ENCODE assay signal across 25 cellular contexts in genomic region chr11:80523057-80523456, GRCh38.
DNase-seq lines count a peak whose midpoint lies in the region; ATAC-seq, FAIRE-seq and TF ChIP-seq lines count a peak whose summit lies in the region.
"Had no signal": no experiment of that assay in that cellular context is flagged by ENCODE, and none has a peak within 500 bp of the region (broad histone marks: within the 10 kb centered on the region; RNA-seq: fewer than 3 reads in every experiment).

No MANE protein-coding gene starts in this region.

- H3K4me3 ChIP-seq in bronchial epithelial cell (ENCODE audit: low read depth, low read length) (no peak overlapping the region), epithelial cell of esophagus (ENCODE audit: low read length) (no peak overlapping the region), mucosa of descending colon (no peak overlapping the region), HAP-1 (no peak overlapping the region)
- H3K4me3 ChIP-seq: BLaER1, GM12878 had no signal

- in situ Hi-C loops in HAP-1 (cut with MboI; ENCODE audit: low sequenced_read_pairs), result no loop called here

- no peak for FAIRE-seq in bronchial epithelial cell (lab: Jason Lieb, UNC)
- FAIRE-seq: A204.1, GM12878, GM12892, GM18507 had no signal

- H3K27me3 ChIP-seq in bronchial epithelial cell (ENCODE audit: control insufficient read depth, insufficient read depth, low read length) (no peaks in the 10 kb centered on the region), HAP-1 (ENCODE audit: low read depth) (no peaks in the 10 kb centered on the region; the same call in 1 of the 2 replicates)
- H3K27me3 ChIP-seq: BE2C, BLaER1 had no signal

- no peak for TF ChIP-seq CTCF in bronchial epithelial cell (IDR thresholded peaks at IDR 0.05; ENCODE audit: insufficient read depth, low read length, severe bottlenecking)
- no peak for TF ChIP-seq CTCF in epithelial cell of esophagus (IDR thresholded peaks at IDR 0.05; ENCODE audit: insufficient read depth, low read depth, low read length, missing control alignments)
- TF ChIP-seq CTCF in mucosa of descending colon (IDR thresholded peaks at IDR 0.05), result no peak

- peak; percentile 39 for DNase-seq in bronchial epithelial cell (ENCODE audit: low read depth)
- peak; percentile 15 for DNase-seq in epithelial cell of esophagus (ENCODE audit: low read depth)
- no peak for DNase-seq in mucosa of descending colon
- DNase-seq in stimulated activated naive CD4-positive, alpha-beta T cell treated with Interleukin-2 at 50 U/mL for 16 hours (lab: John Stamatoyannopoulos, UW), result no peak
- no peak for DNase-seq in HAP-1 (ENCODE audit: low spot score in 2 of 2)
- DNase-seq: 8988T; ACHN; BE2C; C1 segment of cervical spinal cord; CD4-positive, alpha-beta memory T cell; CD4-positive, CD25-positive, alpha-beta regulatory T cell; CD8-positive, alpha-beta memory T cell; COR-L47; DMS 273 treated with DMSO at 0.1 percent for 48 hours; DMS153; DMS53; DMS79; DND-41; EL; GDM1 had no signal

- H3K4me1 ChIP-seq in mucosa of descending colon (ENCODE audit: low read depth) (no peaks in the 10 kb centered on the region), HAP-1 (no peaks in the 10 kb centered on the region)
- H3K4me1 ChIP-seq: BE2C, BLaER1 had no signal

- ATAC-seq in mucosa of descending colon, result peak; percentile 57
- ATAC-seq: GM12878 had no signal

- H3K9me3 ChIP-seq in mucosa of descending colon (no peaks in the 10 kb centered on the region), HAP-1 (no peaks in the 10 kb centered on the region)
- H3K9me3 ChIP-seq: BE2C, BLaER1 had no signal

- intact Hi-C loops in mucosa of descending colon (cut with DNase I, micrococcal nuclease), result no loop called here

- no peaks in the 10 kb centered on the region for H3K36me3 ChIP-seq in bronchial epithelial cell (ENCODE audit: control insufficient read depth, insufficient read depth, low read length)
- H3K36me3 ChIP-seq in mucosa of descending colon (ENCODE audit: low read depth), result no peaks in the 10 kb centered on the region
- no peaks in the 10 kb centered on the region for H3K36me3 ChIP-seq in HAP-1 (replicated peaks)
- H3K36me3 ChIP-seq: BE2C, BLaER1 had no signal

Comparison
In these comparisons a context has a peak if more than half of its experiments do, and no peak if none do; other contexts are left out.
1. DNase-seq: peak in bronchial epithelial cell (single experiment) and epithelial cell of esophagus (single experiment); none in mucosa of descending colon (0 of 3), stimulated activated naive CD4-positive, alpha-beta T cell treated with Interleukin-2 at 50 U/mL for 16 hours (single experiment) and HAP-1 (0 of 2).